1 cellular context compared by ENCODE assay signal in the genomic region with DNA sequence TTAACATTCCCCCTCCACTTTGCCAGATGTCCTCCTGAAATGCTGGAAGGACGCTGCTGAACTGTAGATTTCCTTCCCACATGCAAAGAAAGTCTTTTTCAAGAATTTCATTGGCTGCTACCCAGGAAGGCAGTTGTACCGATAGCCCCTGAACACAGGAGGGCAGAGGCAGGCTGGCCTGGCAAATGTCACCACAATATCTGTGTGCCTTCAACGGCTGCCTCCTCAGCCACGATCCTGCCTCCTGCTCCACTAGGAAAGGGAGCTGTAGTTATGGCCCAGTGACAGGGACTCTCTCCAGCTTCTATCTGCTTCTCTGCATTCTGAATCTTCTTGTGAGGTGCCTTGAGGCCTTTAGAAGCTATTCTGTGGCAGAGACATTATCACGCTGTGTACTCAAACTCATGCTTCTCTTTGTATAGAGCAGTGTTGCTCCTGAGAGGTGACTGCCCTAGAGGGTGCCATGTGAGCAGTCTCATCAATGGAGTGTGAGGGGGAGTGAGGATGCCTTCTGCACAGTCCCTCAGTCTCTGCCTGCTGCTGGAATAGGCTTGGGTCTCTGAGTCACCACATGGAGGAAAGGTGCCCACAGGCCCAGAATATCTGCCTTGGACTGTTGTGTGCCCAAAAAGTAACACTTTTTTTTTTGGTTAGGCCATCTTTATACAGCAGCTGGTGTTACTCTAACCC.
TF ChIP-seq lines count a peak whose summit lies in the region.

No MANE protein-coding gene starts in this region.

TF ChIP-seq in SK-N-SH, 30 proteins besides CTCF, POLR2A, EP300 and RAD21 (continued from another document):
- TF ChIP-seq, protein P1, sequence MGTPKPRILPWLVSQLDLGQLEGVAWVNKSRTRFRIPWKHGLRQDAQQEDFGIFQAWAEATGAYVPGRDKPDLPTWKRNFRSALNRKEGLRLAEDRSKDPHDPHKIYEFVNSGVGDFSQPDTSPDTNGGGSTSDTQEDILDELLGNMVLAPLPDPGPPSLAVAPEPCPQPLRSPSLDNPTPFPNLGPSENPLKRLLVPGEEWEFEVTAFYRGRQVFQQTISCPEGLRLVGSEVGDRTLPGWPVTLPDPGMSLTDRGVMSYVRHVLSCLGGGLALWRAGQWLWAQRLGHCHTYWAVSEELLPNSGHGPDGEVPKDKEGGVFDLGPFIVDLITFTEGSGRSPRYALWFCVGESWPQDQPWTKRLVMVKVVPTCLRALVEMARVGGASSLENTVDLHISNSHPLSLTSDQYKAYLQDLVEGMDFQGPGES (IDR thresholded peaks at IDR 0.05; ENCODE audit: low read depth, low read length) = no peak
- TF ChIP-seq SIN3A (IDR thresholded peaks at IDR 0.05; ENCODE audit: borderline replicate concordance, low read depth, low read length) = no peak
- no peak for TF ChIP-seq TAF1 (IDR thresholded peaks at IDR 0.05; ENCODE audit: borderline replicate concordance, low read depth, low read length)
- TF ChIP-seq NFIC (IDR thresholded peaks at IDR 0.05; ENCODE audit: borderline replicate concordance) = peak; percentile 61; the same call in 1 of the 2 replicates
- TF ChIP-seq, protein P2, sequence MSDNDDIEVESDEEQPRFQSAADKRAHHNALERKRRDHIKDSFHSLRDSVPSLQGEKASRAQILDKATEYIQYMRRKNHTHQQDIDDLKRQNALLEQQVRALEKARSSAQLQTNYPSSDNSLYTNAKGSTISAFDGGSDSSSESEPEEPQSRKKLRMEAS (IDR thresholded peaks at IDR 0.05; ENCODE audit: low read depth) = peak; percentile 57; the same call in 1 of the 2 replicates
- TF ChIP-seq, protein P3, sequence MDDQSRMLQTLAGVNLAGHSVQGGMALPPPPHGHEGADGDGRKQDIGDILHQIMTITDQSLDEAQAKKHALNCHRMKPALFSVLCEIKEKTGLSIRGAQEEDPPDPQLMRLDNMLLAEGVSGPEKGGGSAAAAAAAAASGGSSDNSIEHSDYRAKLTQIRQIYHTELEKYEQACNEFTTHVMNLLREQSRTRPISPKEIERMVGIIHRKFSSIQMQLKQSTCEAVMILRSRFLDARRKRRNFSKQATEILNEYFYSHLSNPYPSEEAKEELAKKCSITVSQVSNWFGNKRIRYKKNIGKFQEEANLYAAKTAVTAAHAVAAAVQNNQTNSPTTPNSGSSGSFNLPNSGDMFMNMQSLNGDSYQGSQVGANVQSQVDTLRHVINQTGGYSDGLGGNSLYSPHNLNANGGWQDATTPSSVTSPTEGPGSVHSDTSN (IDR thresholded peaks at IDR 0.05) = peak; percentile 25; the same call in 1 of the 2 replicates
- no peak for TF ChIP-seq ZBTB33 (IDR thresholded peaks at IDR 0.05; ENCODE audit: borderline replicate concordance, low read depth)
- TF ChIP-seq POLR2AphosphoS5 (IDR thresholded peaks at IDR 0.05; ENCODE audit: low read depth, low read length) = no peak
- peak; percentile 49; the same call in 1 of the 2 replicates for TF ChIP-seq RCOR1 (IDR thresholded peaks at IDR 0.05; ENCODE audit: low read length)
- peak; percentile 19 for TF ChIP-seq CHD2 (IDR thresholded peaks at IDR 0.05; ENCODE audit: low read length, partially characterized antibody)
- TF ChIP-seq TEAD4 (IDR thresholded peaks at IDR 0.05; ENCODE audit: borderline replicate concordance, insufficient read depth) = no peak
- no peak for TF ChIP-seq FOSL2 (IDR thresholded peaks at IDR 0.05; ENCODE audit: borderline replicate concordance, low read depth)
- no peak for TF ChIP-seq RFX5 (IDR thresholded peaks at IDR 0.05; ENCODE audit: low read length)
- no peak for TF ChIP-seq USF2 (IDR thresholded peaks at IDR 0.05; ENCODE audit: borderline replicate concordance, low read depth, low read length)
- TF ChIP-seq RXRA (IDR thresholded peaks at IDR 0.05; ENCODE audit: borderline replicate concordance, low read depth) = no peak
- no peak for TF ChIP-seq YY1 (IDR thresholded peaks at IDR 0.05; ENCODE audit: low read depth)
- TF ChIP-seq NRF1 (IDR thresholded peaks at IDR 0.05; ENCODE audit: low read depth, low read length) = no peak
- no peak for TF ChIP-seq MEF2A (IDR thresholded peaks at IDR 0.05; ENCODE audit: borderline replicate concordance, low read depth)
- no peak for TF ChIP-seq GATA2 (CRISPR knock-in tag; IDR thresholded peaks at IDR 0.05)
